Comparison of ENCODE assay signal across 1 cellular context in genomic region chr16:14310519-14310991, GRCh38.
TF ChIP-seq lines count a peak whose summit lies in the region.

No MANE protein-coding gene starts in this region.

TF ChIP-seq in SK-N-SH, 30 proteins besides CTCF, POLR2A, EP300 and RAD21 (continued from another document):
- no peak for TF ChIP-seq PBX3 (IDR thresholded peaks at IDR 0.05)
- no peak for TF ChIP-seq EZH2phosphoT487 (IDR thresholded peaks at IDR 0.05; ENCODE audit: borderline replicate concordance, low read depth)
- TF ChIP-seq NFIC (IDR thresholded peaks at IDR 0.05; ENCODE audit: borderline replicate concordance), result no peak
- no peak for TF ChIP-seq SIN3A (IDR thresholded peaks at IDR 0.05; ENCODE audit: borderline replicate concordance, low read depth, low read length)
